Comparison of ENCODE assay signal across 1 cellular context in the genomic region with DNA sequence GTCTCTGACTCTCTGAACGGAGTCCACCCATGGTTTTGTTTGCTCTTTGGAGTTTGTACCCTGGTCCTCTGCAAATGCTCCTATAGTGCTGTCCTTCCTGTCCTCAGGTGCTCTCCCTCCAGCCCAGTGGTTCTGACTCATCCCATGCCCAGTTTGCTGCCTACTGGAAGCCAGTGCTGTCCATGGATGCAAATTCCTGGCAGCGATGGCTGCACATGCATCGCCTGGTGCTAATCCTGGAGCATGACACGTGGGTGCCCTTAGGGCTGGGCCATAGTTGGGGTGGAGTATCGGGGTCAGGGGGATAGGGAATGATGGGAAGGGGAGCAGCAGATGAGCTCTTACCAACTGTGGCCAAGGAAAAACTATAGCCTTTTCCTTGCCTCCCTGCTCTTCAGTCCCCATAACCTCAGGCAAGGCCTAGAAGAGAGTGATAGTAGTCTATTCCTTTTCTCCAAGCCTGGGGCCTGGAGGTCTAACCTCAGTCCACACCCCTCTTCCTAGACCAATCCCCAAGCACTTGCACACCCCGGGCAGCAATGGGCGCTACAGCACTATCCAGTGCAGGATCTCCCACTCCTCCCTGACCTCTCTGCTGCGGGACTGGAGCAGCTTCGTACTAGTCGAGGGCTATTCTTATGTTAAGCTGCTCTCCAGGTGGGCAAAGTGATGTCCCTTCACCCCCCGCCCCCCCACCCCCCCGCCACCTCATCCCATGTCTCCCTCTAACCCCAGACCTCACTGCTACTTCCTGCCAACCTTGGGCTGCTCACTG.
TF ChIP-seq lines count a peak whose summit lies in the region.

No MANE protein-coding gene starts in this region.

TF ChIP-seq in H1, 55 proteins besides CTCF, POLR2A, EP300 and RAD21:
- TF ChIP-seq HDAC6 (IDR thresholded peaks at IDR 0.05; ENCODE audit: low read depth, low read length) (no peak), HDAC2 (IDR thresholded peaks at IDR 0.05; ENCODE audit: borderline replicate concordance in 1 of 2, low read depth in 2 of 2, low read length in 2 of 2) (no peak), ASH2L (IDR thresholded peaks at IDR 0.05; ENCODE audit: low read length) (no peak), ATF3 (IDR thresholded peaks at IDR 0.05; ENCODE audit: insufficient read depth, low read depth, low read length) (no peak), KDM1A (IDR thresholded peaks at IDR 0.05; ENCODE audit: borderline replicate concordance, low read length) (no peak), BRCA1 (IDR thresholded peaks at IDR 0.05; ENCODE audit: low read depth, low read length) (no peak), RFX5 (IDR thresholded peaks at IDR 0.05; ENCODE audit: borderline replicate concordance, low read depth, low read length) (no peak), TEAD4 (IDR thresholded peaks at IDR 0.05; ENCODE audit: low read depth, low read length) (no peak), GTF2F1 (IDR thresholded peaks at IDR 0.05; ENCODE audit: borderline replicate concordance, low read depth, low read length) (no peak), CEBPB (IDR thresholded peaks at IDR 0.05; ENCODE audit: low read depth, low read length) (no peak)
